Comparison of ENCODE assay signal across 36 cellular contexts in genomic region chr6:23672737-23673136, GRCh38.
"Had no signal": no experiment of that assay in that cellular context is flagged by ENCODE, and none has a peak within 500 bp of the region (broad histone marks: within the 10 kb centered on the region; RNA-seq: fewer than 3 reads in every experiment).

No MANE protein-coding gene starts in this region.

- DNase-seq: Karpas-422, Kasumi-1, MM.1S, MV-4-11, NCI-H1048, NCI-H1092, NCI-H1092 treated with DMSO at 0.1 percent for 48 hours, NCI-H1105, NCI-H1105 treated with DMSO at 0.1 percent for 48 hours, NCI-H1417, NCI-H1417 treated with DMSO at 0.1 percent for 48 hours, NCI-H1436, NCI-H1436 treated with DMSO at 0.1 percent for 48 hours, NCI-H146, NCI-H1694, NCI-H1694 treated with DMSO at 0.1 percent for 48 hours, NCI-H187, NCI-H187 treated with DMSO at 0.1 percent for 48 hours, NCI-H1930, NCI-H2029, NCI-H2029 treated with DMSO at 0.1 percent for 48 hours, NCI-H2081, NCI-H2081 treated with DMSO at 0.1 percent for 48 hours, NCI-H2107, NCI-H2171, NCI-H2171 treated with DMSO at 0.1 percent for 48 hours, NCI-H2227 treated with DMSO at 0.1 percent for 48 hours, NCI-H226, NCI-H345, NCI-H446, NCI-H446 treated with DMSO at 0.1 percent for 48 hours, NCI-H510A, NCI-H510A treated with DMSO at 0.1 percent for 48 hours, NCI-H524, NCI-H524 treated with DMSO at 0.1 percent for 48 hours, NCI-H526 had no signal
